ENCODE assay signal across 18 cellular contexts in genomic region chr20:44142416-44142815, GRCh38. TPM values are rescaled to one million over a fixed set of nuclear protein-coding genes. Genes with fewer than 3 reads are reported as not detected.
A peak's percentile ranks its signal among the peaks of the same experiment; 100 is the strongest.
DNase-seq lines count a peak whose midpoint lies in the region; ATAC-seq and TF ChIP-seq lines count a peak whose summit lies in the region.
"Had no signal": no experiment of that assay in that cellular context is flagged by ENCODE, and none has a peak within 500 bp of the region (broad histone marks: within the 10 kb centered on the region; RNA-seq: fewer than 3 reads in every experiment).

No MANE protein-coding gene starts in this region.

- H3K36me3 ChIP-seq in heart right ventricle (no peaks in the 10 kb centered on the region), psoas muscle (ENCODE audit: insufficient read depth in 1 of 2, low read depth in 1 of 2) (no peaks in the 10 kb centered on the region)

- peak; percentile 82 for DNase-seq in AG20443 (ENCODE audit: low spot score)
- peak; percentile 70 for DNase-seq in astrocyte of the hippocampus (ENCODE audit: low read depth, low spot score)
- DNase-seq in heart right ventricle: no peak
- no peak for DNase-seq in psoas muscle
- no peak for DNase-seq in anterior cingulate cortex (lab: John Stamatoyannopoulos, UW)
- no peak for DNase-seq in stimulated activated CD8-positive, alpha-beta memory T cell treated with anti-CD3 and anti-CD28 coated beads, Interleukin-4, amount 100 ng/mL, for 48 hours
- no peak for DNase-seq in islet precursor cell
- DNase-seq: activated naive CD8-positive, alpha-beta T cell treated with anti-CD3 and anti-CD28 coated beads, Interleukin-2, amount 50 U/mL, for 24 hours; glutamatergic neuron; left cardiac atrium; naive thymus-derived CD4-positive, alpha-beta T cell; NCI-H1436 treated with DMSO at 0.1 percent for 48 hours; NCI-H510A treated with DMSO at 0.1 percent for 48 hours; stimulated activated naive CD8-positive, alpha-beta T cell treated with anti-CD3 and anti-CD28 coated beads, Interleukin-15, amount 100 ng/mL, for 72 hours; T-helper 2 cell had no signal

- TF ChIP-seq CTCF in heart right ventricle (IDR thresholded peaks at IDR 0.05) (no peak), psoas muscle (IDR thresholded peaks at IDR 0.05) (no peak)

- H3K9me3 ChIP-seq in heart right ventricle (no peaks in the 10 kb centered on the region), psoas muscle (no peaks in the 10 kb centered on the region)

- H3K4me1 ChIP-seq in heart right ventricle (peaks cover 2 to 98% (median 54%) of the 10 kb centered on the region in 9 donors), psoas muscle (peaks cover 73% of the 10 kb centered on the region)

- intact Hi-C loops in heart right ventricle (cut with DNase I): loop anchor here in 3 of 10 donors (2.0 to 5.0 kb wide), 3 partner anchors 35 to 44 kb away; partner anchors contain the start of gene JPH2 (in 1 of the 3)
- intact Hi-C loops in psoas muscle (cut with DNase I): no loop called here

- no peak overlapping the region for H3K4me3 ChIP-seq in heart right ventricle
- H3K4me3 ChIP-seq in psoas muscle: no peak overlapping the region
- H3K4me3 ChIP-seq: GM23338, smooth muscle cell had no signal

- WGBS in heart right ventricle, 2 donors: 26 to 37% methylated on average over 8 of the region's 8 CpGs
- 15 to 31% (median 18%) methylated on average over 8 of the region's 8 CpGs for WGBS in psoas muscle, 3 donors

- peak overlapping the region; percentile 36 to 91 (median 82) for H3K27ac ChIP-seq in heart right ventricle
- peak overlapping the region; percentile 91 for H3K27ac ChIP-seq in psoas muscle

- ATAC-seq in heart right ventricle (peak in 5 of 8 donors; percentile 3 to 22 (median 10)), psoas muscle (peak in 2 of 4 donors; percentile 22 to 45), GM21576 (IDR thresholded peaks at IDR 0.05; ENCODE audit: unreplicated experiment) (no peak)
- ATAC-seq: activated naive CD8-positive, alpha-beta T cell treated with anti-CD3 and anti-CD28 coated beads, Interleukin-2, amount 50 U/mL, for 24 hours; GM23338; naive thymus-derived CD4-positive, alpha-beta T cell; stimulated activated naive CD8-positive, alpha-beta T cell treated with anti-CD3 and anti-CD28 coated beads, Interleukin-15, amount 100 ng/mL, for 72 hours had no signal

- peaks cover 0 to 4% (median 0%) of the 10 kb centered on the region in 7 donors for H3K27me3 ChIP-seq in heart right ventricle
- H3K27me3 ChIP-seq in psoas muscle (ENCODE audit: insufficient read depth in 3 of 3, low read length in 2 of 3): no peaks in the 10 kb centered on the region

RNA-seq across cellular contexts. Expression of gene JPH2, which starts 44.6 kb away (rescaled TPM):
- total RNA-seq in heart right ventricle: 100 to 1,000 TPM in 9 of 10 donors, 10 to 100 TPM in 1; 97.2 to 215 (median 152) TPM
- 10 to 100 TPM; 61.9 to 94.7 TPM for polyA plus RNA-seq in heart right ventricle
- 100 to 1,000 TPM in 1 of 4 donors, 10 to 100 TPM in 3; 48.0 to 145 (median 81.8) TPM for total RNA-seq in psoas muscle
- 10 to 100 TPM; 13.5 to 25.1 (median 19.9) TPM for polyA plus RNA-seq in psoas muscle
- polyA plus RNA-seq: naive thymus-derived CD4-positive, alpha-beta T cell had no signal

Comparison
In these comparisons a context has a peak if more than half of its experiments do, and no peak if none do; other contexts are left out.
1. DNase-seq: peak in AG20443 (single experiment) and astrocyte of the hippocampus (single experiment); none in heart right ventricle (0 of 2), psoas muscle (0 of 2), anterior cingulate cortex (0 of 58), stimulated activated CD8-positive, alpha-beta memory T cell treated with anti-CD3 and anti-CD28 coated beads, Interleukin-4, amount 100 ng/mL, for 48 hours (single experiment) and islet precursor cell (single experiment).